13 cellular contexts compared by ENCODE assay signal in genomic region chr6:52776711-52777351, GRCh38. TPM values are rescaled to one million over a fixed set of nuclear protein-coding genes. Genes with fewer than 3 reads are reported as not detected.
"Had no signal": no experiment of that assay in that cellular context is flagged by ENCODE, and none has a peak within 500 bp of the region (broad histone marks: within the 10 kb centered on the region; RNA-seq: fewer than 3 reads in every experiment).

No MANE protein-coding gene starts in this region.

RNA-seq across cellular contexts. Expression of gene GSTA2, which starts 13.6 kb away (rescaled TPM):
- total RNA-seq: activated B cell treated with CpG ODN at 0.5 μM for 24 hours; activated CD4-positive, alpha-beta memory T cell treated with anti-CD3 and anti-CD28 coated beads for 36 hours; activated CD4-positive, alpha-beta memory T cell treated with anti-CD3 and anti-CD28 coated beads, Interleukin-2, amount 10 ng/mL, durations not matched to agents 7 days and 5 days; activated CD4-positive, alpha-beta T cell treated with anti-CD3 and anti-CD28 coated beads for 36 hours; activated CD4-positive, alpha-beta T cell treated with anti-CD3 and anti-CD28 coated beads, Interleukin-2, amount 10 ng/mL, durations not matched to agents 24 days and 14 days; activated CD4-positive, alpha-beta T cell treated with anti-CD3 and anti-CD28 coated beads, Interleukin-2, amount 10 ng/mL, durations not matched to agents 7 days and 5 days; activated CD8-positive, alpha-beta memory T cell treated with anti-CD3 and anti-CD28 coated beads for 36 hours; activated CD8-positive, alpha-beta memory T cell treated with anti-CD3 and anti-CD28 coated beads, Interleukin-2, amount 10 ng/mL, durations not matched to agents 7 days and 5 days; activated CD8-positive, alpha-beta T cell treated with anti-CD3 and anti-CD28 coated beads for 36 hours; activated CD8-positive, alpha-beta T cell treated with anti-CD3 and anti-CD28 coated beads, Interleukin-2, amount 10 ng/mL, durations not matched to agents 7 days and 5 days; T-helper 17 cell; T-helper 2 cell treated with Interferon-gamma antibody and Interleukin-4, amounts not matched to agents 100 ng/mL and 5 ng/mL, for 36 hours; WTC11 had no signal

RNA-seq across cellular contexts. Expression of gene GSTA1, which starts 26.8 kb away (rescaled TPM):
- total RNA-seq: activated B cell treated with CpG ODN at 0.5 μM for 24 hours; activated CD4-positive, alpha-beta memory T cell treated with anti-CD3 and anti-CD28 coated beads for 36 hours; activated CD4-positive, alpha-beta memory T cell treated with anti-CD3 and anti-CD28 coated beads, Interleukin-2, amount 10 ng/mL, durations not matched to agents 7 days and 5 days; activated CD4-positive, alpha-beta T cell treated with anti-CD3 and anti-CD28 coated beads for 36 hours; activated CD4-positive, alpha-beta T cell treated with anti-CD3 and anti-CD28 coated beads, Interleukin-2, amount 10 ng/mL, durations not matched to agents 24 days and 14 days; activated CD4-positive, alpha-beta T cell treated with anti-CD3 and anti-CD28 coated beads, Interleukin-2, amount 10 ng/mL, durations not matched to agents 7 days and 5 days; activated CD8-positive, alpha-beta memory T cell treated with anti-CD3 and anti-CD28 coated beads for 36 hours; activated CD8-positive, alpha-beta memory T cell treated with anti-CD3 and anti-CD28 coated beads, Interleukin-2, amount 10 ng/mL, durations not matched to agents 7 days and 5 days; activated CD8-positive, alpha-beta T cell treated with anti-CD3 and anti-CD28 coated beads for 36 hours; activated CD8-positive, alpha-beta T cell treated with anti-CD3 and anti-CD28 coated beads, Interleukin-2, amount 10 ng/mL, durations not matched to agents 7 days and 5 days; T-helper 2 cell treated with Interferon-gamma antibody and Interleukin-4, amounts not matched to agents 100 ng/mL and 5 ng/mL, for 36 hours had no signal
